18 cellular contexts compared by ENCODE assay signal in the genomic region with DNA sequence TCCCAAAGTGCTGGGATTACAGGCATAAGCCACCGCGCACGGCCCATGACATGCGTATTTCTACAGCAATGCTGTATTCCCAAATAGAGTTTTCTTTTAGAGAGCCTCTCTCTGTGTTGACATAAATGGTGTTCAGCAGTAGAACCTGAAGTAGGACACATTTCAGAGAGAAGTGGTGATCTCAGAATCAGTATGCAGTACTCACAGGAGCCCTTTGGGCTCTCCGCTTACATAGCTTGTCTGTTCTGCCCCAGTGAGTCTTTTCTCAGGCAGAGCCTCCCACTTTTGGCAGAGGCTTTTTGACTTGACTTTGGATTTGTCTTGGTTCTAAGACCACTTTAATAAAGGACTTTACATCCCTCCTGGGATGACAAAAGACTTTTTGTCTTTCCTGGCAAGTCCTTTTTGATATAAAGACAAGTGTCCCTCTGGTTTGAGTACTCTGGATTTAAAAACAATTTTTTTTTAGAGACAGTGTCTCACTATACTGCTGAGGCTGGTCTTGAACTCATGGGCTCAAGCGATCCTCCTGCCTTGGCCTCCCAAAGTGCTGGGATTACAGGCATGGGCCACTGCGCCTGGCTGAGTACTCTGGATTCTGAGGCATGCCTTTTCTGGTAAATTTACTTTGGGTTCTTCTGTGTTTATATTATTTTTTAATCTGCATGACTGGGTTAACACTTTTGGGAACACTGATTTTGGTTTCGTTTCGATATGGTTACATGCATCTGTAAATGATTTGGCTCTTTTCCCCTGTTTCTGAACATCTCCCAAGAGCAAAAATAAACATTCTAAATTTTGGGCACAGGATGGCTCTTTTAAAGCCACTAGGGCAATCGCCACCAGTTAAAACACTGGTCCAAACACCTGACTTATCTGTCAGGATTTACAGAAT.
DNase-seq lines count a peak whose midpoint lies in the region; TF ChIP-seq lines count a peak whose summit lies in the region.
"Had no signal": no experiment of that assay in that cellular context is flagged by ENCODE, and none has a peak within 500 bp of the region (broad histone marks: within the 10 kb centered on the region; RNA-seq: fewer than 3 reads in every experiment).

No MANE protein-coding gene starts in this region.

- no peaks in the 10 kb centered on the region for H3K27me3 ChIP-seq in BLaER1
- H3K27me3 ChIP-seq in iPS-15b (ENCODE audit: control insufficient read depth, insufficient read depth, low read length): no peaks in the 10 kb centered on the region
- H3K27me3 ChIP-seq in sigmoid colon: no peaks in the 10 kb centered on the region
- no peaks in the 10 kb centered on the region for H3K27me3 ChIP-seq in smooth muscle cell (ENCODE audit: low read depth)

- peak overlapping the region; percentile 6; the same call in 1 of the 2 replicates for H3K4me2 ChIP-seq in BLaER1
- no peak overlapping the region for H3K4me2 ChIP-seq in smooth muscle cell

- H3K9ac ChIP-seq in BLaER1 (no peak overlapping the region), iPS-15b (ENCODE audit: low read depth, low read length) (peak overlapping the region; percentile 65), smooth muscle cell (ENCODE audit: low read depth) (no peak overlapping the region)

- DNase-seq in choroid plexus epithelial cell (ENCODE audit: low read depth) (peak; percentile 27), sigmoid colon (no peak), CD1c-positive myeloid dendritic cell (ENCODE audit: extremely low spot score) (no peak), HT-29 (ENCODE audit: low spot score) (no peak), smooth muscle cell (lab: John Stamatoyannopoulos, UW; ENCODE audit: unreplicated experiment) (no peak), NOMO-1 (lab: John Stamatoyannopoulos, UW; ENCODE audit: unreplicated experiment in 2 of 2) (no peak)
- DNase-seq: ACHN; activated CD4-positive, alpha-beta T cell treated with anti-CD3 and anti-CD28 coated beads for 36 hours; activated effector memory CD4-positive, alpha-beta T cell treated with Interleukin-2 at 50 U/mL for 16 hours; CD4-positive, alpha-beta memory T cell; effector memory CD8-positive, alpha-beta T cell; foreskin melanocyte; left ventricle myocardium superior; NCI-H2081; NCI-H510A had no signal

- WGBS in sigmoid colon, 2 donors: 90 to 91% methylated on average over 10 of the region's 10 CpGs
- 96% methylated on average over 10 of the region's 10 CpGs for WGBS in smooth muscle cell (ENCODE audit: low lambda C conversion rate)

- H3K79me2 ChIP-seq in smooth muscle cell (ENCODE audit: low read depth): no peaks in the 10 kb centered on the region

- TF ChIP-seq CTCF in choroid plexus epithelial cell (conservative IDR thresholded peaks at IDR 0.05; ENCODE audit: low read depth, low read length) (no peak), sigmoid colon (IDR thresholded peaks at IDR 0.05) (no peak), smooth muscle cell (IDR thresholded peaks at IDR 0.05; ENCODE audit: borderline replicate concordance, insufficient read depth, poor library complexity, severe bottlenecking) (no peak)

- peaks cover 12% of the 10 kb centered on the region for H3K4me1 ChIP-seq in BLaER1
- H3K4me1 ChIP-seq in iPS-15b (ENCODE audit: control insufficient read depth, insufficient read depth, low read length): peaks cover 21% of the 10 kb centered on the region
- peaks cover 0 to 13% (median 6%) of the 10 kb centered on the region in 4 donors for H3K4me1 ChIP-seq in sigmoid colon
- H3K4me1 ChIP-seq in smooth muscle cell (ENCODE audit: low read depth): no peaks in the 10 kb centered on the region

- H3F3A ChIP-seq in smooth muscle cell (ENCODE audit: low read depth): no peaks in the 10 kb centered on the region

- no peaks in the 10 kb centered on the region for H4K20me1 ChIP-seq in BLaER1
- no peaks in the 10 kb centered on the region for H4K20me1 ChIP-seq in smooth muscle cell (ENCODE audit: low read depth)

- no peak overlapping the region for H2AFZ ChIP-seq in smooth muscle cell (ENCODE audit: low read depth)

- H3K4me3 ChIP-seq in BLaER1 (no peak overlapping the region), choroid plexus epithelial cell (ENCODE audit: low read depth, low read length) (peak overlapping the region; percentile 1), iPS-15b (ENCODE audit: low read depth, low read length) (no peak overlapping the region), sigmoid colon (peak overlapping the region in 3 of 4 donors; percentile 16 to 21 (median 18)), smooth muscle cell (no peak overlapping the region)
- H3K4me3 ChIP-seq: K562 had no signal

- TF ChIP-seq POLR2A in sigmoid colon (IDR thresholded peaks at IDR 0.05): no peak

- H3K36me3 ChIP-seq in BLaER1: peaks cover 7% of the 10 kb centered on the region; the same call in 1 of the 2 replicates
- H3K36me3 ChIP-seq in iPS-15b (ENCODE audit: control insufficient read depth, insufficient read depth, low read length): no peaks in the 10 kb centered on the region
- no peaks in the 10 kb centered on the region for H3K36me3 ChIP-seq in sigmoid colon
- no peaks in the 10 kb centered on the region for H3K36me3 ChIP-seq in smooth muscle cell (ENCODE audit: low read depth)

- H3K9me3 ChIP-seq in BLaER1 (peaks cover 2% of the 10 kb centered on the region; the same call in 1 of the 2 replicates), iPS-15b (ENCODE audit: control insufficient read depth, insufficient read depth, low read length) (no peaks in the 10 kb centered on the region), sigmoid colon (no peaks in the 10 kb centered on the region), smooth muscle cell (replicated peaks; ENCODE audit: low read depth) (no peaks in the 10 kb centered on the region)

- intact Hi-C loops in sigmoid colon (cut with DNase I): no loop called here

- no peak overlapping the region for H3K27ac ChIP-seq in BLaER1
- peak overlapping the region; percentile 3 to 61 (median 36) for H3K27ac ChIP-seq in sigmoid colon
- H3K27ac ChIP-seq in smooth muscle cell (ENCODE audit: low read depth): no peak overlapping the region

- TF ChIP-seq EP300 in sigmoid colon (IDR thresholded peaks at IDR 0.05): no peak

Comparison
In these comparisons a context has a peak if more than half of its experiments do, and no peak if none do; other contexts are left out.
1. H3K27ac ChIP-seq: peak in sigmoid colon (4 of 4); none in BLaER1 (single experiment) and smooth muscle cell (single experiment).
2. H3K4me3 ChIP-seq: peak in choroid plexus epithelial cell (single experiment) and sigmoid colon (3 of 4); none in BLaER1 (single experiment), iPS-15b (single experiment) and smooth muscle cell (single experiment).